Comparison of ENCODE assay signal across 1 cellular context in the genomic region with DNA sequence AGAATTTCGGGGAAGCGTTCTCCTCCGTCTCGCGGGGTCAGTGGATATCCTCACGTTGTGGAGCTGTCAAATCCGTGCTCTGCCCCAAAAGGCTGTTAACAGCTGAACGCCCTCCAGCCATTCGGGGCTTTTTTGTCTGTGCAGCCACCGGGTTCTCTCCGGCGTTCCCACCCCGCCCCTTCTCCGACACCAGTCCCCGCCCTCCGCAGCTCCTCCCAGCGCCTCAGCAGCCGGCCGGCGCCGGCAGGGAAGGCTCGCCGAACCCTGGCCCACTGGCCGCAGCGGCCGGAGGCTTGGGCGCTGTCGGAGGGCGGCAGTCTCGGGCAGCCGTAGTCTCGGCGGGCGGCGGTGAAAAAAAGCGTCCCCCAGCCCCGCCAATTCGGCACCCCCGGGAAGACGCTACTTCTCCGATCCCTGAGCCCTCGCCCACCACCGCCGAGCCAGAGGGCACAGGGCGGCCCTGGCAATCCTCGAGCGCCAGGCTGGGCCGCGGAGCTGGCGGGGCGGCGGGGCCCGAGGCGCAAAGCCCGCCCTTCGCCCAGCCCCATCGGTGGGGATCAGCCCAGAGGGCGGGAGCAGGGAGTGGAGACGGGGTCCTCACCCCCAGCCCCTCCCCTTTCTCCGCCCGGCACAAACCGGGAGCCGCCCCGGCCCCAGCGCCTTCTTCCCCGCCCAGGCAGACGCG.
TF ChIP-seq lines count a peak whose summit lies in the region.

Gene SESN1 (minus strand): TSS at position 496 of the 685 bp plus-strand sequence. CDS start 773 bp downstream, outside the sequence.

TF ChIP-seq in HEK293, 187 proteins besides CTCF, POLR2A, EP300 and RAD21 (continued from another document):
- TF ChIP-seq HIC1 (tag by site-specific recombination; IDR thresholded peaks at IDR 0.05), result peak; percentile 99
- TF ChIP-seq, protein P1, sequence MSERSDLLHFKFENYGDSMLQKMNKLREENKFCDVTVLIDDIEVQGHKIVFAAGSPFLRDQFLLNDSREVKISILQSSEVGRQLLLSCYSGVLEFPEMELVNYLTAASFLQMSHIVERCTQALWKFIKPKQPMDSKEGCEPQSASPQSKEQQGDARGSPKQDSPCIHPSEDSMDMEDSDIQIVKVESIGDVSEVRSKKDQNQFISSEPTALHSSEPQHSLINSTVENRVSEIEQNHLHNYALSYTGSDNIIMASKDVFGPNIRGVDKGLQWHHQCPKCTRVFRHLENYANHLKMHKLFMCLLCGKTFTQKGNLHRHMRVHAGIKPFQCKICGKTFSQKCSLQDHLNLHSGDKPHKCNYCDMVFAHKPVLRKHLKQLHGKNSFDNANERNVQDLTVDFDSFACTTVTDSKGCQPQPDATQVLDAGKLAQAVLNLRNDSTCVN (tag by site-specific recombination; optimal IDR thresholded peaks at IDR 0.05), result peak; percentile 67
- TF ChIP-seq ZNF37A (tag by site-specific recombination; IDR thresholded peaks at IDR 0.05), result no peak
- TF ChIP-seq ZBTB44 (tag by site-specific recombination; IDR thresholded peaks at IDR 0.05), result no peak
- peak; percentile 92; the same call in 1 of the 2 replicates for TF ChIP-seq IKZF3 (tag by site-specific recombination; IDR thresholded peaks at IDR 0.05)
- no peak for TF ChIP-seq ZNF248 (tag by site-specific recombination; IDR thresholded peaks at IDR 0.05)
- TF ChIP-seq, protein P2, sequence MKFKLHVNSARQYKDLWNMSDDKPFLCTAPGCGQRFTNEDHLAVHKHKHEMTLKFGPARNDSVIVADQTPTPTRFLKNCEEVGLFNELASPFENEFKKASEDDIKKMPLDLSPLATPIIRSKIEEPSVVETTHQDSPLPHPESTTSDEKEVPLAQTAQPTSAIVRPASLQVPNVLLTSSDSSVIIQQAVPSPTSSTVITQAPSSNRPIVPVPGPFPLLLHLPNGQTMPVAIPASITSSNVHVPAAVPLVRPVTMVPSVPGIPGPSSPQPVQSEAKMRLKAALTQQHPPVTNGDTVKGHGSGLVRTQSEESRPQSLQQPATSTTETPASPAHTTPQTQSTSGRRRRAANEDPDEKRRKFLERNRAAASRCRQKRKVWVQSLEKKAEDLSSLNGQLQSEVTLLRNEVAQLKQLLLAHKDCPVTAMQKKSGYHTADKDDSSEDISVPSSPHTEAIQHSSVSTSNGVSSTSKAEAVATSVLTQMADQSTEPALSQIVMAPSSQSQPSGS (tag by site-specific recombination; IDR thresholded peaks at IDR 0.05; ENCODE audit: low read depth), result no peak
- TF ChIP-seq ZNF843 (tag by site-specific recombination; IDR thresholded peaks at IDR 0.05), result no peak
- TF ChIP-seq ZNF350 (tag by site-specific recombination; IDR thresholded peaks at IDR 0.05), result no peak; the same call in 1 of the 2 replicates
- TF ChIP-seq ZNF600 (tag by site-specific recombination; IDR thresholded peaks at IDR 0.05), result peak; percentile 79
- 0 out of 2 replicates have a peak, but pooled peaks have one; percentile 40 for TF ChIP-seq ZNF391 (tag by site-specific recombination; IDR thresholded peaks at IDR 0.05; ENCODE audit: borderline replicate concordance, low read depth)
- no peak for TF ChIP-seq ZNF433 (tag by site-specific recombination; IDR thresholded peaks at IDR 0.05; ENCODE audit: low read depth)
TF ChIP-seq in HEK293: peak in this region for 68.
